ENCODE assay signal across 25 cellular contexts in genomic region chr4:157977086-157977485, GRCh38.
"Had no signal": no experiment of that assay in that cellular context is flagged by ENCODE, and none has a peak within 500 bp of the region (broad histone marks: within the 10 kb centered on the region; RNA-seq: fewer than 3 reads in every experiment).

No MANE protein-coding gene starts in this region.

- H3K9me3 Mint-ChIP-seq: activated B cell treated with CpG ODN at 0.5 μM for 24 hours; activated naive CD8-positive, alpha-beta T cell treated with anti-CD3 and anti-CD28 coated beads for 36 hours; activated T-cell treated with anti-CD3 and anti-CD28 coated beads, Interleukin-2, amount 50 U/mL, for 24 hours; activated T-helper 17 cell treated with anti-CD3 and anti-CD28 coated beads, Interleukin-2, amount 50 U/mL, for 72 hours; naive thymus-derived CD4-positive, alpha-beta T cell; neural progenitor cell; T-helper 1 cell treated with Interleukin-12 subunit alpha and Interleukin-12 subunit beta and Interleukin-4 antibody, amounts not matched to agents 30 μg/mL and 1 μg/mL, for 36 hours had no signal

- H3K36me3 Mint-ChIP-seq: activated naive CD8-positive, alpha-beta T cell treated with anti-CD3 and anti-CD28 coated beads for 36 hours; naive thymus-derived CD4-positive, alpha-beta T cell; neural progenitor cell had no signal

- ATAC-seq: activated CD4-positive, alpha-beta T cell treated with anti-CD3 and anti-CD28 coated beads for 36 hours; activated T-helper 17 cell treated with anti-CD3 and anti-CD28 coated beads, Interleukin-2, amount 50 U/mL, for 72 hours; heart left ventricle; left lobe of liver; lower lobe of right lung; naive thymus-derived CD4-positive, alpha-beta T cell; psoas muscle had no signal

- H3K4me2 ChIP-seq: neural progenitor cell had no signal

- FAIRE-seq: bronchial epithelial cell had no signal

- H2AFZ ChIP-seq: neural progenitor cell had no signal

- H3K27me3 ChIP-seq: heart left ventricle, neural progenitor cell, right atrium auricular region, thyroid gland had no signal

- H3K36me3 ChIP-seq: heart left ventricle, lower lobe of right lung, neural progenitor cell, right atrium auricular region, thyroid gland had no signal

- H3K4me3 ChIP-seq: coronary artery, heart left ventricle, lower lobe of right lung, neural progenitor cell, psoas muscle, right atrium auricular region, thyroid gland had no signal

- DNase-seq: activated B cell treated with CpG ODN at 0.5 μM for 24 hours; activated CD4-positive, alpha-beta T cell treated with anti-CD3 and anti-CD28 coated beads for 36 hours; activated CD4-positive, alpha-beta T cell treated with anti-CD3 and anti-CD28 coated beads, Interleukin-2, amount 50 U/mL, for 4 hours; activated CD8-positive, alpha-beta memory T cell treated with anti-CD3 and anti-CD28 coated beads for 24 hours; activated CD8-positive, alpha-beta memory T cell treated with anti-CD3 and anti-CD28 coated beads, Interleukin-2, amount 50 U/mL, for 4 hours; activated naive CD8-positive, alpha-beta T cell treated with anti-CD3 and anti-CD28 coated beads for 36 hours; activated T-cell treated with anti-CD3 and anti-CD28 coated beads, Interleukin-2, amount 50 U/mL, for 24 hours; amygdala; effector CD4-positive, alpha-beta T cell; erythroblast; heart left ventricle; lower lobe of right lung; naive thymus-derived CD4-positive, alpha-beta T cell; psoas muscle; stimulated activated CD4-positive, alpha-beta T cell treated with anti-CD3 and anti-CD28 coated beads, Interleukin-4, amount 100 ng/mL, for 24 hours; stimulated activated naive CD4-positive, alpha-beta T cell treated with Interleukin-2 at 50 U/mL for 16 hours; T1000; thyroid gland had no signal

- H3K9ac ChIP-seq: neural progenitor cell had no signal

- H3K27ac Mint-ChIP-seq: activated B cell treated with CpG ODN at 0.5 μM for 24 hours; activated CD4-positive, alpha-beta T cell treated with anti-CD3 and anti-CD28 coated beads for 36 hours; activated naive CD8-positive, alpha-beta T cell treated with anti-CD3 and anti-CD28 coated beads for 36 hours; activated T-cell treated with anti-CD3 and anti-CD28 coated beads, Interleukin-2, amount 50 U/mL, for 24 hours; activated T-helper 17 cell treated with anti-CD3 and anti-CD28 coated beads, Interleukin-2, amount 50 U/mL, for 72 hours; naive thymus-derived CD4-positive, alpha-beta T cell; neural progenitor cell; T-helper 1 cell treated with Interleukin-12 subunit alpha and Interleukin-12 subunit beta and Interleukin-4 antibody, amounts not matched to agents 30 μg/mL and 1 μg/mL, for 36 hours had no signal

- H3K4me1 ChIP-seq: neural progenitor cell, psoas muscle, right atrium auricular region, thyroid gland had no signal

- H3K27me3 Mint-ChIP-seq: activated B cell treated with CpG ODN at 0.5 μM for 24 hours had no signal

- H3K4me3 Mint-ChIP-seq: activated B cell treated with CpG ODN at 0.5 μM for 24 hours; activated CD4-positive, alpha-beta T cell treated with anti-CD3 and anti-CD28 coated beads for 36 hours; activated naive CD8-positive, alpha-beta T cell treated with anti-CD3 and anti-CD28 coated beads for 36 hours; activated T-cell treated with anti-CD3 and anti-CD28 coated beads, Interleukin-2, amount 50 U/mL, for 24 hours; activated T-helper 17 cell treated with anti-CD3 and anti-CD28 coated beads, Interleukin-2, amount 50 U/mL, for 72 hours; naive thymus-derived CD4-positive, alpha-beta T cell; neural progenitor cell; T-helper 1 cell treated with Interleukin-12 subunit alpha and Interleukin-12 subunit beta and Interleukin-4 antibody, amounts not matched to agents 30 μg/mL and 1 μg/mL, for 36 hours had no signal

- H3K27ac ChIP-seq: coronary artery, heart left ventricle, lower lobe of right lung, neural progenitor cell, psoas muscle, right atrium auricular region, thyroid gland had no signal

- H3K9me3 ChIP-seq: lower lobe of right lung, psoas muscle, thyroid gland had no signal

- H3K4me1 Mint-ChIP-seq: activated T-helper 17 cell treated with anti-CD3 and anti-CD28 coated beads, Interleukin-2, amount 50 U/mL, for 72 hours had no signal
